In genomic region chr1:233328661-233329498, GRCh38 we compare ENCODE assay signal across 8 cellular contexts. TPM values are rescaled to one million over a fixed set of nuclear protein-coding genes. Genes with fewer than 3 reads are reported as not detected.
DNase-seq lines count a peak whose midpoint lies in the region; ATAC-seq, FAIRE-seq and TF ChIP-seq lines count a peak whose summit lies in the region.

No MANE protein-coding gene starts in this region.

- no peak overlapping the region for H3K27ac Mint-ChIP-seq in astrocyte (ENCODE audit: unreplicated experiment)

- H3K4me1 ChIP-seq in astrocyte (ENCODE audit: insufficient read depth, low read length) (peaks cover 5% of the 10 kb centered on the region), left lung (peaks cover 0 to 19% of the 10 kb centered on the region in 2 donors), tibial artery (peaks cover 0 to 24% (median 17%) of the 10 kb centered on the region in 4 donors)

- H3K4me1 Mint-ChIP-seq in astrocyte (ENCODE audit: low read depth, unreplicated experiment), result peaks cover 3% of the 10 kb centered on the region

- H3K4me3 ChIP-seq in Jurkat, Clone E6-1 (ENCODE audit: low read length), result peak overlapping the region; percentile 58
- peak overlapping the region; percentile 57 for H3K4me3 ChIP-seq in astrocyte (ENCODE audit: insufficient read depth, low read depth, low read length)
- H3K4me3 ChIP-seq in left lung, result peak overlapping the region; percentile 54 to 72
- H3K4me3 ChIP-seq in tibial artery, result peak overlapping the region; percentile 56 to 75

- in situ Hi-C loops in Caki2 (cut with HindIII; ENCODE audit: low pct_unique_long_range_greater_than_20kb, low sequenced_read_pairs), result no loop called here

- intact Hi-C loops in left lung (cut with DNase I) (no loop called here), tibial artery (cut with DNase I; ENCODE audit: low total_unique reads) (no loop called here)

- H3K36me3 ChIP-seq in astrocyte (ENCODE audit: insufficient read depth, low read length) (no peaks in the 10 kb centered on the region), left lung (no peaks in the 10 kb centered on the region), tibial artery (no peaks in the 10 kb centered on the region)

- TF ChIP-seq CTCF in astrocyte (IDR thresholded peaks at IDR 0.05; ENCODE audit: insufficient read depth, low read depth, low read length) (no peak), left lung (IDR thresholded peaks at IDR 0.05) (no peak), tibial artery (IDR thresholded peaks at IDR 0.05) (no peak)

- H3K27me3 Mint-ChIP-seq in astrocyte (ENCODE audit: low read depth, unreplicated experiment), result peaks cover 4% of the 10 kb centered on the region

- ATAC-seq in left lung (peak; percentile 9), GM21360 (IDR thresholded peaks at IDR 0.05; ENCODE audit: unreplicated experiment) (no peak), HG02852 (IDR thresholded peaks at IDR 0.05; ENCODE audit: unreplicated experiment) (no peak)

- peak overlapping the region; percentile 83 for H3K4me3 Mint-ChIP-seq in astrocyte (ENCODE audit: unreplicated experiment)

- peak overlapping the region; percentile 91 for H3K4me2 ChIP-seq in astrocyte (ENCODE audit: low read length)

- no peaks in the 10 kb centered on the region for H3K9me3 ChIP-seq in astrocyte (ENCODE audit: insufficient read depth, low read depth, low read length)
- no peaks in the 10 kb centered on the region for H3K9me3 ChIP-seq in left lung
- no peaks in the 10 kb centered on the region for H3K9me3 ChIP-seq in tibial artery

- H3K9ac ChIP-seq in astrocyte (ENCODE audit: low read length), result no peak overlapping the region

- no peak for FAIRE-seq in astrocyte (lab: Jason Lieb, UNC)

- H3K27ac ChIP-seq in astrocyte (ENCODE audit: low read depth, low read length) (no peak overlapping the region), left lung (peak overlapping the region in 1 of 2 donors; percentile 66), tibial artery (no peak overlapping the region)

- H3K9me3 Mint-ChIP-seq in astrocyte (ENCODE audit: unreplicated experiment), result peaks cover 2% of the 10 kb centered on the region

- DNase-seq in Caki2 (ENCODE audit: low read depth), result peak; percentile 51
- no peak for DNase-seq in Jurkat, Clone E6-1 (ENCODE audit: low read depth, low spot score)
- no peak for DNase-seq in astrocyte (ENCODE audit: low read depth)
- DNase-seq in left lung, result peak in 1 of 2 donors; percentile 35
- DNase-seq in tibial artery, result no peak
- DNase-seq in effector CD4-positive, alpha-beta T cell, result no peak

- peaks cover 6% of the 10 kb centered on the region for H4K20me1 ChIP-seq in astrocyte (ENCODE audit: insufficient read depth, low read length)

- H2AFZ ChIP-seq in astrocyte (ENCODE audit: low read depth, low read length), result peak overlapping the region; percentile 96

- H3K79me2 ChIP-seq in astrocyte (ENCODE audit: insufficient read depth, low read length), result no peaks in the 10 kb centered on the region

- no peaks in the 10 kb centered on the region for H3K36me3 Mint-ChIP-seq in astrocyte (ENCODE audit: low read depth, unreplicated experiment)

- H3K27me3 ChIP-seq in astrocyte (ENCODE audit: insufficient read depth, low read length) (peaks cover 8% of the 10 kb centered on the region), left lung (peaks cover 10 to 30% of the 10 kb centered on the region in 2 donors), tibial artery (peaks cover 0 to 11% of the 10 kb centered on the region in 2 donors)

RNA-seq across cellular contexts. Expression of gene MAP3K21, which starts 1.4 kb away (rescaled TPM):
- 4.9 and 6.6 TPM in 2 replicates for total RNA-seq in Caki2 (2014; rRNA removed; shearing (Covaris generic); ENCODE audit: low replicate concordance)
- polyA plus RNA-seq in Jurkat, Clone E6-1 (2012; ENCODE audit: insufficient read depth, insufficient read length), result 4.9 TPM
- total RNA-seq in astrocyte, result 2.2 and 2.5 TPM in 2 replicates
- 1 to 10 TPM; 6.0 to 8.9 TPM for total RNA-seq in left lung

RNA-seq across cellular contexts. Expression of gene PCNX2, which starts 33.4 kb away (rescaled TPM):
- total RNA-seq in Caki2 (2014; rRNA removed; shearing (Covaris generic); ENCODE audit: low replicate concordance), result 4.4 and 12.2 TPM in 2 replicates
- polyA plus RNA-seq in Jurkat, Clone E6-1 (2012; ENCODE audit: insufficient read depth, insufficient read length), result 12.3 TPM
- total RNA-seq in astrocyte (24.5 and 25.5 TPM in 2 replicates), left lung (1 to 10 TPM; 9.2 to 9.9 TPM)
